In genomic region chr1:77281491-77282186, GRCh38 we compare ENCODE assay signal across 1 cellular context.
TF ChIP-seq lines count a peak whose summit lies in the region.

TSS of gene AK5 (plus strand) at chr1:77282019. CDS start at chr1:77282314, 295 bp downstream.

TF ChIP-seq in GM23338, 12 proteins besides CTCF, POLR2A, EP300 and RAD21 (continued from another document):
- no peak for TF ChIP-seq ZNF462 (CRISPR knock-in tag; IDR thresholded peaks at IDR 0.05)
TF ChIP-seq in GM23338: peak in this region for 1.
